ENCODE assay signal across 9 cellular contexts in the genomic region with DNA sequence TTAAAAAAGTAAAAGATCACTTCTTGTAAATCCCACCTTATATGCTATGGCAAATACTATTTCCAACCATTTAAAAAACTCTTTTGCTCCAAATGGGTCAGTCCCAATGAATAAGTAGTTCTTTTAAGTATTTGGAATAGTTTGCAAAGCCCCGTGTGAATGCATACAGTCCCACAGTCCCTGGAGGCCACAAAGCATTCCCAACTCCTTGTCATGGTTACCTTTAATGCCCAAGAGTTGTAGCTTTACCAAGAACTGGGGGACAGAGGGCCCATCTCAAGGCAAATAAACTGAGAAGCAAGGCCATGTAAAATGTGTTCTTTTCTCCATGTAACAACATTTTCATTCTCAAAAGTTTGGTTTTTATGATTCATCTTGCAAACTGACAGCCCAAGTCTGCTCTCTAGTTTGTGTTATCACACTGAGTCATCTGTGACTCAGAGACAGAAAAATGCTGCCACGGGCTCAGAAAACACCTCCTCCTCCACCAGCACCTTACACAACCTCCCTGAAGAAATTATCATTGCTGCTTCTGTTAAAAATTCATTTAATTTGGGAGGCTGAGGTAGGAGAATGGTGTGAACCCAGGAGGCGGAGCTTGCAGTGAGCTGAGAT.
DNase-seq lines count a peak whose midpoint lies in the region; ATAC-seq, FAIRE-seq and TF ChIP-seq lines count a peak whose summit lies in the region.
"Had no signal": no experiment of that assay in that cellular context is flagged by ENCODE, and none has a peak within 500 bp of the region (broad histone marks: within the 10 kb centered on the region; RNA-seq: fewer than 3 reads in every experiment).

No MANE protein-coding gene starts in this region.

- peak; percentile 76 for FAIRE-seq in bronchial epithelial cell (lab: Jason Lieb, UNC)

- DNase-seq in Caki2 (ENCODE audit: low read depth) (peak; percentile 87), M059J (ENCODE audit: low read depth) (peak; percentile 93), bronchial epithelial cell (ENCODE audit: low read depth) (peak; percentile 97), neural crest cell (ENCODE audit: low read depth, low spot score) (no peak), NCI-H69 (lab: John Stamatoyannopoulos, UW) (no peak), GDM1 (lab: John Stamatoyannopoulos, UW) (no peak)
- no peak for DNase-seq in activated CD4-positive, CD25-positive, alpha-beta regulatory T cell treated with anti-CD3 and anti-CD28 coated beads, Interleukin-2, amount 50 U/mL, for 72 hours

- peaks cover 46% of the 10 kb centered on the region for H3K4me1 Mint-ChIP-seq in neural crest cell
- H3K4me1 Mint-ChIP-seq: central memory CD8-positive, alpha-beta T cell had no signal

- no peak for ATAC-seq in GM18505 (IDR thresholded peaks at IDR 0.05; ENCODE audit: unreplicated experiment)

- no peak for TF ChIP-seq POLR2A in GM18505 (IDR thresholded peaks at IDR 0.05; ENCODE audit: borderline replicate concordance, extremely low read depth, insufficient read depth, insufficient read length)

- H3K27ac Mint-ChIP-seq in neural crest cell (ENCODE audit: unreplicated experiment): no peak overlapping the region

- H3K9me3 Mint-ChIP-seq in neural crest cell: peaks cover 1% of the 10 kb centered on the region
- H3K9me3 Mint-ChIP-seq: central memory CD8-positive, alpha-beta T cell had no signal

- in situ Hi-C loops in Caki2 (cut with HindIII; ENCODE audit: low pct_unique_long_range_greater_than_20kb, low sequenced_read_pairs): no loop called here

- no peaks in the 10 kb centered on the region for H3K36me3 Mint-ChIP-seq in neural crest cell (ENCODE audit: low read depth)

- H3K27me3 Mint-ChIP-seq in neural crest cell (ENCODE audit: low read depth): no peaks in the 10 kb centered on the region
- H3K27me3 Mint-ChIP-seq: central memory CD8-positive, alpha-beta T cell had no signal

- H3K27me3 ChIP-seq in bronchial epithelial cell (ENCODE audit: control insufficient read depth, insufficient read depth, low read length): no peaks in the 10 kb centered on the region

- H3K36me3 ChIP-seq in bronchial epithelial cell (ENCODE audit: control insufficient read depth, insufficient read depth, low read length): no peaks in the 10 kb centered on the region

- H3K4me3 ChIP-seq in bronchial epithelial cell (ENCODE audit: low read depth, low read length): no peak overlapping the region

- H3K4me3 Mint-ChIP-seq in neural crest cell: peak overlapping the region; percentile 21
- H3K4me3 Mint-ChIP-seq: central memory CD8-positive, alpha-beta T cell had no signal

- TF ChIP-seq CTCF in bronchial epithelial cell (IDR thresholded peaks at IDR 0.05; ENCODE audit: insufficient read depth, low read length, severe bottlenecking) (no peak), neural crest cell (conservative IDR thresholded peaks at IDR 0.05) (no peak)

Comparison
In these comparisons a context has a peak if more than half of its experiments do, and no peak if none do; other contexts are left out.
1. DNase-seq: peak in Caki2 (single experiment), M059J (single experiment) and bronchial epithelial cell (single experiment); none in neural crest cell (single experiment), NCI-H69 (single experiment), activated CD4-positive, CD25-positive, alpha-beta regulatory T cell treated with anti-CD3 and anti-CD28 coated beads, Interleukin-2, amount 50 U/mL, for 72 hours (single experiment) and GDM1 (single experiment).